In the genomic region with DNA sequence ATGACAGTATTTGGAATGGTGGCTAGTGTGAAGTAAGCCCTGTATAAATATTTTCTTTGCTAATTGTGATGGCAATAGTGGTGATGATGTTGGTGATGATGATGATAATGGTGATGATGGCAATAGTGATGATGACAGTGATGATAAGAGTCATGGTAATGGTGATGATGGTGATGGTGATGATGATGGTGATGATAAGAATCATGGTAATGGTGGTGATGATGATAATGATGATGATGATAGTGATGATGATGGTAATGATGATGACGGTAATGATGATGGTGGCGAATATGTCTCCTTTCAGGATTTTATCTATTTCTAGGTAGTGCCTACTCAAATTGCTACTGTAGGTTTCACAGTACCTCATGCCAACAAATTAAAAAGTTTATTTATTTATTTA, we compare ENCODE assay signal across 33 cellular contexts.
"Had no signal": no experiment of that assay in that cellular context is flagged by ENCODE, and none has a peak within 500 bp of the region (broad histone marks: within the 10 kb centered on the region; RNA-seq: fewer than 3 reads in every experiment).

No MANE protein-coding gene starts in this region.

- ATAC-seq: activated CD8-positive, alpha-beta T cell treated with anti-CD3 and anti-CD28 coated beads for 36 hours; activated naive CD4-positive, alpha-beta T cell treated with anti-CD3 and anti-CD28 coated beads, Interleukin-2, amount 50 U/mL, for 72 hours; activated T-cell treated with anti-CD3 and anti-CD28 coated beads, Interleukin-2, amount 50 U/mL, for 4 hours; activated T-cell treated with anti-CD3 and anti-CD28 coated beads, Interleukin-2, amount 50 U/mL, for 72 hours; activated T-helper 17 cell treated with anti-CD3 and anti-CD28 coated beads, Interleukin-2, amount 50 U/mL, for 72 hours; body of pancreas had no signal

- H3K27me3 ChIP-seq: adrenal gland, body of pancreas, brain microvascular endothelial cell, breast epithelium had no signal

- H3K4me3 ChIP-seq: adrenal gland, body of pancreas, breast epithelium had no signal

- H3K9me3 ChIP-seq: adrenal gland, body of pancreas, breast epithelium had no signal

- FAIRE-seq: astrocyte, TTC549 had no signal

- H3K4me1 ChIP-seq: adrenal gland, body of pancreas, breast epithelium had no signal

- H3K36me3 ChIP-seq: adrenal gland, brain microvascular endothelial cell, breast epithelium had no signal

- DNase-seq: activated B cell treated with CpG ODN at 0.5 μM for 24 hours; activated CD4-positive, alpha-beta memory T cell treated with anti-CD3 and anti-CD28 coated beads for 36 hours; activated CD4-positive, alpha-beta T cell treated with anti-CD3 and anti-CD28 coated beads for 4 hours; activated CD4-positive, alpha-beta T cell treated with anti-CD3 and anti-CD28 coated beads, Interleukin-2, amount 10 ng/mL, durations not matched to agents 24 days and 14 days; activated CD4-positive, alpha-beta T cell treated with anti-CD3 and anti-CD28 coated beads, Interleukin-2, amount 50 U/mL, for 1 hour; activated CD4-positive, alpha-beta T cell treated with anti-CD3 and anti-CD28 coated beads, Interleukin-2, amount 50 U/mL, for 4 hours; activated CD4-positive, CD25-positive, alpha-beta regulatory T cell treated with anti-CD3 and anti-CD28 coated beads, Interleukin-2, amount 50 U/mL, for 72 hours; activated CD8-positive, alpha-beta memory T cell treated with anti-CD3 and anti-CD28 coated beads, Interleukin-2, amount 50 U/mL, for 4 hours; activated CD8-positive, alpha-beta T cell treated with anti-CD3 and anti-CD28 coated beads for 36 hours; activated effector memory CD4-positive, alpha-beta T cell treated with anti-CD3 and anti-CD28 coated beads, Interleukin-2, amount 50 U/mL, for 16 hours; activated gamma-delta T cell treated with Interleukin-2 at 50 U/mL for 16 hours; activated naive CD4-positive, alpha-beta T cell; activated naive CD4-positive, alpha-beta T cell treated with anti-CD3 and anti-CD28 coated beads for 36 hours; activated naive CD4-positive, alpha-beta T cell treated with anti-CD3 and anti-CD28 coated beads, Interleukin-2, amount 50 U/mL, for 16 hours; activated naive CD8-positive, alpha-beta T cell treated with anti-CD3 and anti-CD28 coated beads for 36 hours; activated T-cell treated with anti-CD3 and anti-CD28 coated beads for 4 hours; activated T-cell treated with anti-CD3 and anti-CD28 coated beads, Interleukin-2, amount 50 U/mL, for 1 hour; activated T-cell treated with anti-CD3 and anti-CD28 coated beads, Interleukin-2, amount 50 U/mL, for 4 hours; activated T-cell treated with anti-CD3 and anti-CD28 coated beads, Interleukin-2, amount 50 U/mL, for 72 hours; adrenal gland; amniotic stem cell; aorta; body of pancreas; brain microvascular endothelial cell; central memory CD4-positive, alpha-beta T cell; T-helper 2 cell; T-helper 9 cell had no signal

- H3K27ac ChIP-seq: adrenal gland, body of pancreas, brain microvascular endothelial cell, breast epithelium, VCaP had no signal
